ENCODE assay signal across 1 cellular context in genomic region chr13:108957369-108958012, GRCh38.
TF ChIP-seq lines count a peak whose summit lies in the region.

No MANE protein-coding gene starts in this region.

TF ChIP-seq in SK-N-SH, 30 proteins besides CTCF, POLR2A, EP300 and RAD21 (continued from another document):
- TF ChIP-seq PBX3 (IDR thresholded peaks at IDR 0.05) (0 out of 2 replicates have a peak, but pooled peaks have one; percentile 28), SMC3 (IDR thresholded peaks at IDR 0.05; ENCODE audit: low read depth, low read length) (no peak), NFIC (IDR thresholded peaks at IDR 0.05; ENCODE audit: borderline replicate concordance) (peak; percentile 53; the same call in 1 of the 2 replicates)
